ENCODE assay signal across 26 cellular contexts in genomic region chrX:114210879-114211278, GRCh38.
"Had no signal": no experiment of that assay in that cellular context is flagged by ENCODE, and none has a peak within 500 bp of the region (broad histone marks: within the 10 kb centered on the region; RNA-seq: fewer than 3 reads in every experiment).

No MANE protein-coding gene starts in this region.

- ATAC-seq: stimulated activated effector memory CD8-positive, alpha-beta T cell treated with anti-CD3 and anti-CD28 coated beads, Interleukin-12 subunit alpha, Interleukin-12 subunit beta, amount 100 ng/mL, for 72 hours; stimulated activated memory B cell treated with anti-CD40 and anti-IgM and Interleukin-4, amounts not matched to agents 10 μg/mL and 1 μg/mL and 100 μg/mL, for 72 hours; stimulated activated naive B cell treated with anti-CD40 and anti-IgM and Interleukin-4, amounts not matched to agents 10 μg/mL and 1 μg/mL and 100 μg/mL, for 72 hours; stimulated activated naive CD8-positive, alpha-beta T cell treated with anti-CD3 and anti-CD28 coated beads, Interleukin-15, amount 100 ng/mL, for 72 hours; stimulated activated naive CD8-positive, alpha-beta T cell treated with anti-CD3 and anti-CD28 coated beads, Interleukin-15, Interleukin-2, amounts not matched to agents 100 U/mL and 50 U/mL, for 24 hours; upper lobe of right lung had no signal

- H3K4me3 ChIP-seq: stomach, suprapubic skin, testis, thoracic aorta, thyroid gland, tibial artery, tibial nerve, transverse colon, upper lobe of left lung, upper lobe of right lung, uterus, vagina had no signal

- H3K36me3 ChIP-seq: stomach, suprapubic skin, thoracic aorta, thyroid gland, tibial artery, tibial nerve, transverse colon, upper lobe of left lung, upper lobe of right lung, uterus, vagina had no signal

- H3K27me3 ChIP-seq: stomach, suprapubic skin, testis, thyroid gland, tibial artery, tibial nerve, transverse colon, upper lobe of left lung, upper lobe of right lung, vagina had no signal

- H3K27ac ChIP-seq: stomach, suprapubic skin, testis, thoracic aorta, thyroid gland, tibial artery, tibial nerve, transverse colon, upper lobe of left lung, upper lobe of right lung, uterus, vagina had no signal

- H3K9me3 ChIP-seq: stomach, suprapubic skin, testis, thoracic aorta, thyroid gland, tibial artery, tibial nerve, transverse colon, upper lobe of left lung, upper lobe of right lung, uterus, vagina had no signal

- H3K4me1 ChIP-seq: stomach, suprapubic skin, testis, thyroid gland, tibial artery, tibial nerve, transverse colon, upper lobe of left lung, upper lobe of right lung, uterus, vagina had no signal

- DNase-seq: stimulated activated CD4-positive, alpha-beta T cell treated with anti-CD3 and anti-CD28 coated beads, Interleukin-2, amount 100 ng/mL, for 48 hours; stimulated activated CD4-positive, alpha-beta T cell treated with anti-CD3 and anti-CD28 coated beads, Interleukin-4, amount 100 ng/mL, for 1 hour; stimulated activated CD4-positive, alpha-beta T cell treated with anti-CD3 and anti-CD28 coated beads, Interleukin-4, amount 100 ng/mL, for 24 hours; stimulated activated CD4-positive, alpha-beta T cell treated with anti-CD3 and anti-CD28 coated beads, Interleukin-4, amount 100 ng/mL, for 4 hours; stimulated activated CD8-positive, alpha-beta memory T cell treated with anti-CD3 and anti-CD28 coated beads, Interleukin-4, amount 100 ng/mL, for 48 hours; stimulated activated naive B cell treated with anti-CD40 and anti-IgM and Interleukin-4, amounts not matched to agents 10 μg/mL and 1 μg/mL and 100 μg/mL, for 72 hours; stimulated activated naive CD4-positive, alpha-beta T cell; stimulated activated naive CD4-positive, alpha-beta T cell treated with Interleukin-2 at 50 U/mL for 16 hours; stimulated activated naive CD8-positive, alpha-beta T cell treated with anti-CD3 and anti-CD28 coated beads, Interleukin-15, amount 100 ng/mL, for 72 hours; stimulated activated naive CD8-positive, alpha-beta T cell treated with anti-CD3 and anti-CD28 coated beads, Interleukin-15, Interleukin-2, amounts not matched to agents 100 U/mL and 50 U/mL, for 24 hours; stomach; substantia nigra; testis; thyroid gland; tibial artery; transverse colon; trophoblast cell; upper lobe of left lung; upper lobe of right lung; uterus had no signal
